ENCODE assay signal across 19 cellular contexts in genomic region chr11:130773436-130773835, GRCh38.
DNase-seq lines count a peak whose midpoint lies in the region; ATAC-seq and TF ChIP-seq lines count a peak whose summit lies in the region.
"Had no signal": no experiment of that assay in that cellular context is flagged by ENCODE, and none has a peak within 500 bp of the region (broad histone marks: within the 10 kb centered on the region; RNA-seq: fewer than 3 reads in every experiment).

No MANE protein-coding gene starts in this region.

- H3K27ac ChIP-seq in Panc1 (ENCODE audit: low read length) (peak overlapping the region; percentile 45), stomach (peak overlapping the region in 3 of 5 donors; percentile 14 to 35 (median 26))
- no peak overlapping the region for H3K27ac ChIP-seq in CD8-positive, alpha-beta T cell (ENCODE audit: low read depth, low read length)

- no TSS peak for BruUV-seq in Panc1 (replicated peaks; lab: Mats Ljungman, UMichigan)

- peaks cover 6% of the 10 kb centered on the region; the same call in 1 of the 2 replicates for H3K4me1 ChIP-seq in Panc1 (ENCODE audit: control insufficient read depth, insufficient read depth, low read length)
- H3K4me1 ChIP-seq in stomach, result peaks cover 0 to 16% (median 7%) of the 10 kb centered on the region in 4 donors
- H3K4me1 ChIP-seq in CD8-positive, alpha-beta T cell (ENCODE audit: insufficient read depth, low read length), result no peaks in the 10 kb centered on the region

- no peak overlapping the region for H3K4me3 Mint-ChIP-seq in chondrocyte (ENCODE audit: unreplicated experiment)
- H3K4me3 Mint-ChIP-seq in CD8-positive, alpha-beta T cell, result no peak overlapping the region
- H3K4me3 Mint-ChIP-seq: CD8-positive, alpha-beta memory T cell had no signal

- no peak for DNase-seq in Panc1 (ENCODE audit: low read depth, low spot score)
- DNase-seq in chondrocyte (ENCODE audit: low spot score), result no peak
- peak; percentile 2 for DNase-seq in iris pigment epithelial cell (ENCODE audit: low read depth)
- DNase-seq in stomach, result no peak
- DNase-seq in activated T-cell treated with anti-CD3 and anti-CD28 coated beads, Interleukin-2, amount 50 U/mL, for 48 hours, result no peak
- no peak for DNase-seq in CD8-positive, alpha-beta T cell
- DNase-seq: CD8-positive, alpha-beta memory T cell; DND-41; GF-D8; GOT3; Karpas-422; MM.1S; NCI-H1105 treated with DMSO at 0.1 percent for 48 hours; NCI-H187; NCI-H446; PC-9; SHP77 had no signal

- no peaks in the 10 kb centered on the region for H3K27me3 ChIP-seq in Panc1 (ENCODE audit: control insufficient read depth, insufficient read depth, low read length)
- H3K27me3 ChIP-seq in stomach, result no peaks in the 10 kb centered on the region
- no peaks in the 10 kb centered on the region for H3K27me3 ChIP-seq in CD8-positive, alpha-beta T cell (ENCODE audit: insufficient read depth, low read length)

- H3K9me3 ChIP-seq in Panc1 (ENCODE audit: control insufficient read depth, insufficient read depth, low read depth, low read length) (no peaks in the 10 kb centered on the region), stomach (no peaks in the 10 kb centered on the region)
- no peaks in the 10 kb centered on the region for H3K9me3 ChIP-seq in CD8-positive, alpha-beta T cell (ENCODE audit: low read length)

- no peak for TF ChIP-seq EP300 in stomach (IDR thresholded peaks at IDR 0.05)

- peak overlapping the region; percentile 77 for H3K27ac Mint-ChIP-seq in chondrocyte (ENCODE audit: unreplicated experiment)
- no peak overlapping the region for H3K27ac Mint-ChIP-seq in CD8-positive, alpha-beta T cell
- H3K27ac Mint-ChIP-seq: CD8-positive, alpha-beta memory T cell had no signal

- TF ChIP-seq POLR2A in stomach (IDR thresholded peaks at IDR 0.05), result no peak

- H3K4me1 Mint-ChIP-seq in chondrocyte (ENCODE audit: low read depth), result peaks cover 64% of the 10 kb centered on the region
- H3K4me1 Mint-ChIP-seq in CD8-positive, alpha-beta T cell (ENCODE audit: low read depth), result no peaks in the 10 kb centered on the region
- H3K4me1 Mint-ChIP-seq: CD8-positive, alpha-beta memory T cell had no signal

- no peak overlapping the region for H3K4me3 ChIP-seq in Panc1 (ENCODE audit: low read depth in 2 of 2, low read length in 2 of 2)
- H3K4me3 ChIP-seq in stomach, result no peak overlapping the region
- no peak overlapping the region for H3K4me3 ChIP-seq in CD8-positive, alpha-beta T cell (ENCODE audit: low read depth, low read length)
- H3K4me3 ChIP-seq: PC-9 had no signal

- no peaks in the 10 kb centered on the region for H3K36me3 Mint-ChIP-seq in chondrocyte (ENCODE audit: low read depth)
- no peaks in the 10 kb centered on the region for H3K36me3 Mint-ChIP-seq in CD8-positive, alpha-beta T cell
- H3K36me3 Mint-ChIP-seq: CD8-positive, alpha-beta memory T cell had no signal

- in situ Hi-C loops in Panc1 (cut with HindIII; ENCODE audit: low pct_unique_long_range_greater_than_20kb, low sequenced_read_pairs), result no loop called here

- no peak for TF ChIP-seq CTCF in Panc1 (IDR thresholded peaks at IDR 0.05)
- no peak for TF ChIP-seq CTCF in chondrocyte (IDR thresholded peaks at IDR 0.05)
- no peak for TF ChIP-seq CTCF in stomach (IDR thresholded peaks at IDR 0.05)
- no peak for TF ChIP-seq CTCF in CD8-positive, alpha-beta T cell (IDR thresholded peaks at IDR 0.05)

- intact Hi-C loops in Panc1 (cut with micrococcal nuclease; ENCODE audit: unreplicated experiment) (no loop called here), stomach (cut with DNase I; ENCODE audit: low total_unique reads) (no loop called here)
- intact Hi-C loops in CD8-positive, alpha-beta T cell (cut with DNase I, micrococcal nuclease), result no loop called here

- H3K27me3 Mint-ChIP-seq in chondrocyte (ENCODE audit: low read depth), result no peaks in the 10 kb centered on the region
- peaks cover 3% of the 10 kb centered on the region for H3K27me3 Mint-ChIP-seq in CD8-positive, alpha-beta T cell (ENCODE audit: low read depth)

- CTCF ChIA-PET in Panc1 (lab: Charles Lee), result no interaction called here
- CTCF ChIA-PET in CD8-positive, alpha-beta T cell (lab: Charles Lee), result no interaction called here

- 66 to 79% (median 77%) methylated on average over 2 of the region's 2 CpGs for WGBS in stomach, 5 donors

- H3K9me3 Mint-ChIP-seq in chondrocyte (ENCODE audit: low read depth), result peaks cover 7% of the 10 kb centered on the region
- H3K9me3 Mint-ChIP-seq in CD8-positive, alpha-beta T cell, result no peaks in the 10 kb centered on the region
- H3K9me3 Mint-ChIP-seq: CD8-positive, alpha-beta memory T cell had no signal

- POLR2A ChIA-PET in Panc1 (lab: Charles Lee), result no interaction called here
- POLR2A ChIA-PET in CD8-positive, alpha-beta T cell (lab: Charles Lee), result no interaction called here

- H3K36me3 ChIP-seq in Panc1 (ENCODE audit: control insufficient read depth, insufficient read depth, low read length) (no peaks in the 10 kb centered on the region), stomach (no peaks in the 10 kb centered on the region)
- no peaks in the 10 kb centered on the region for H3K36me3 ChIP-seq in CD8-positive, alpha-beta T cell (ENCODE audit: insufficient read depth, low read length)

- no peak for ATAC-seq in Panc1
- no peak for ATAC-seq in HG02571 (IDR thresholded peaks at IDR 0.05; ENCODE audit: unreplicated experiment)
- ATAC-seq in CD8-positive, alpha-beta T cell, result no peak
- ATAC-seq: HepG2 had no signal
